Comparison of ENCODE assay signal across 8 cellular contexts in the genomic region with DNA sequence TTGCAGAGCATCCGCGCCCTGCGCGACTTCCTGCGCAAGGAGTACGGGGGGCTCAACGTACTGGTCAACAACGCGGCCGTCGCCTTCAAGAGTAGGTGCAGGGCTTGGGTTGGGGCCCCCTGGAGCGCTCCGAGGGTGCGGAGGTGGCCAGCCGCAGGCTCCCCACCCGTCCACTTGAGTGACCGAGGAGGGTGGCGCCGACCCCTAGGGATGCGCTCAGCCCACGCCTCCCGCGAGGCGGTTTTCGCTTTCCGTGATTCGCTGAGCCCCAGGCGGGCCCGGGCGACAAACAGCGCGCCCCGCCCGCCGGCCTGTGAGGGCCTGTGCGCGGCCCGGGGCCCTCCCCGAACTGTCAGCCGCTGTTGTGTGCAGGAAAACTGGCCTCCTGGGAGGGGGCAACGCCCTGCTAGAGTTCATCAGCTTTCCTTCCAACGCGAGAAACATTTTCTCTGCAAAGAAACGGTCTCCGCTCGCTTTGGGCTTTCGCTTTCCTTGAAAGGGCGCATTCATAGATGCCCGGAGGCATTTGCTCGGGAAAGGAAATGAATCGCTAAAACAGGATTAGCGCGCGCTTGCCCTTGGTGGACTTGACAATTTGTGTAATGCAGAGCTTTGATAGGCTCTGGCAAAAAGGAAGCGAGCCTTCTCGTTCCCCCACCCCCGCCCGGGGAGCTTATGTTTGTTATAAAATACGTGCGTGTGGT. TPM values are rescaled to one million over a fixed set of nuclear protein-coding genes. Genes with fewer than 3 reads are reported as not detected.
DNase-seq lines count a peak whose midpoint lies in the region; ATAC-seq and TF ChIP-seq lines count a peak whose summit lies in the region.

No MANE protein-coding gene starts in this region.

- H3K9ac ChIP-seq in HUES64 (ENCODE audit: low read depth, low read length) = peak overlapping the region; percentile 52

- no peaks in the 10 kb centered on the region for H3K9me3 Mint-ChIP-seq in activated naive CD4-positive, alpha-beta T cell treated with anti-CD3 and anti-CD28 coated beads for 36 hours
- H3K9me3 Mint-ChIP-seq in nephron = no peaks in the 10 kb centered on the region

- H3K27ac ChIP-seq in HUES64 (ENCODE audit: low read depth, low read length) = no peak overlapping the region
- H3K27ac ChIP-seq in RWPE2 (ENCODE audit: poor library complexity, severe bottlenecking) = peak overlapping the region; percentile 70
- peak overlapping the region; percentile 88 for H3K27ac ChIP-seq in foreskin keratinocyte
- peak overlapping the region; percentile 59 to 81 (median 61) for H3K27ac ChIP-seq in thyroid gland

- H3K4me3 ChIP-seq in HUES64 (ENCODE audit: low read length) (peak overlapping the region; percentile 60), RWPE2 (ENCODE audit: severe bottlenecking) (peak overlapping the region; percentile 41), thyroid gland (replicated peaks in 1 of 3) (peak overlapping the region; percentile 48 to 57 (median 57))

- no peak for TF ChIP-seq POLR2A in thyroid gland (IDR thresholded peaks at IDR 0.05)

- CTCF ChIA-PET in activated naive CD4-positive, alpha-beta T cell treated with anti-CD3 and anti-CD28 coated beads for 36 hours (lab: Charles Lee) = interaction anchor here (0.7 to 1.5 kb wide), 4 partner anchors 9 to 17 kb away, joined by 3 to 4 read pairs (median 3); no protein-coding TSS in a partner anchor

- H3K4me1 ChIP-seq in HUES64 (ENCODE audit: insufficient read depth, low read length) = peaks cover 16% of the 10 kb centered on the region
- peaks cover 7% of the 10 kb centered on the region for H3K4me1 ChIP-seq in RWPE2 (ENCODE audit: insufficient read depth, poor library complexity, severe bottlenecking)
- H3K4me1 ChIP-seq in foreskin keratinocyte = peaks cover 2% of the 10 kb centered on the region
- peaks cover 5 to 8% of the 10 kb centered on the region in 2 donors for H3K4me1 ChIP-seq in thyroid gland

- H3K36me3 ChIP-seq in HUES64 (ENCODE audit: insufficient read depth, low read length) (no peaks in the 10 kb centered on the region), RWPE2 (ENCODE audit: low read depth) (no peaks in the 10 kb centered on the region), thyroid gland (no peaks in the 10 kb centered on the region)

- DNase-seq in DMS153 treated with DMSO at 0.1 percent for 48 hours (lab: John Stamatoyannopoulos, UW; ENCODE audit: unreplicated experiment) (peak; percentile 44), RWPE2 (ENCODE audit: low spot score) (peak; percentile 73), foreskin keratinocyte (peak; percentile 71 to 80), thyroid gland (peak; percentile 48 to 54)
- peak; percentile 79 for DNase-seq in activated naive CD4-positive, alpha-beta T cell treated with anti-CD3 and anti-CD28 coated beads for 36 hours

- peaks cover 63% of the 10 kb centered on the region for H3K27me3 ChIP-seq in HUES64 (ENCODE audit: insufficient read depth, low read length)
- H3K27me3 ChIP-seq in RWPE2 (ENCODE audit: insufficient read depth, poor library complexity, severe bottlenecking) = no peaks in the 10 kb centered on the region
- H3K27me3 ChIP-seq in foreskin keratinocyte = no peaks in the 10 kb centered on the region
- no peaks in the 10 kb centered on the region for H3K27me3 ChIP-seq in thyroid gland

- ATAC-seq in RWPE2 (ENCODE audit: low read depth) (peak; percentile 67), foreskin keratinocyte (peak; percentile 67), GM18502 (IDR thresholded peaks at IDR 0.05; ENCODE audit: poor library complexity, unreplicated experiment) (no peak)

- H3K4me3 Mint-ChIP-seq in activated naive CD4-positive, alpha-beta T cell treated with anti-CD3 and anti-CD28 coated beads for 36 hours = peak overlapping the region; percentile 91
- H3K4me3 Mint-ChIP-seq in nephron = peak overlapping the region; percentile 78 to 92 (median 86)

- WGBS in HUES64 = under 1% methylated on average over 60 of the region's 60 CpGs
- 0 to 1% methylated on average over 21 to 41 of the region's 60 CpGs for WGBS in thyroid gland, 2 donors

- no peak for TF ChIP-seq CTCF in RWPE2 (IDR thresholded peaks at IDR 0.05; ENCODE audit: poor library complexity, severe bottlenecking)
- no peak for TF ChIP-seq CTCF in foreskin keratinocyte (conservative IDR thresholded peaks at IDR 0.05)
- TF ChIP-seq CTCF in nephron (IDR thresholded peaks at IDR 0.05; ENCODE audit: unreplicated experiment in 3 of 3) = no peak
- no peak for TF ChIP-seq CTCF in thyroid gland (IDR thresholded peaks at IDR 0.05)

- H3K36me3 Mint-ChIP-seq in activated naive CD4-positive, alpha-beta T cell treated with anti-CD3 and anti-CD28 coated beads for 36 hours (ENCODE audit: low read depth) = no peaks in the 10 kb centered on the region
- H3K36me3 Mint-ChIP-seq in nephron (ENCODE audit: low read depth) = no peaks in the 10 kb centered on the region

- intact Hi-C loops in activated naive CD4-positive, alpha-beta T cell treated with anti-CD3 and anti-CD28 coated beads for 36 hours (cut with micrococcal nuclease) = loop anchor here (1.0 to 2.0 kb wide), 2 partner anchors 21 to 75 kb away; a partner anchor contains a TSS
- intact Hi-C loops in thyroid gland (cut with DNase I) = no loop called here

- peaks cover 17% of the 10 kb centered on the region for H3K4me1 Mint-ChIP-seq in activated naive CD4-positive, alpha-beta T cell treated with anti-CD3 and anti-CD28 coated beads for 36 hours (ENCODE audit: low read depth)
- peaks cover 17% of the 10 kb centered on the region for H3K4me1 Mint-ChIP-seq in nephron

- H3K27me3 Mint-ChIP-seq in activated naive CD4-positive, alpha-beta T cell treated with anti-CD3 and anti-CD28 coated beads for 36 hours (ENCODE audit: low read depth) = no peaks in the 10 kb centered on the region
- peaks cover 75% of the 10 kb centered on the region for H3K27me3 Mint-ChIP-seq in nephron (ENCODE audit: low read depth)

- H3K9me3 ChIP-seq in HUES64 (ENCODE audit: insufficient read depth, low read depth, low read length) = no peaks in the 10 kb centered on the region
- H3K9me3 ChIP-seq in RWPE2 (ENCODE audit: severe bottlenecking) = no peaks in the 10 kb centered on the region
- no peaks in the 10 kb centered on the region for H3K9me3 ChIP-seq in thyroid gland

- H3K27ac Mint-ChIP-seq in activated naive CD4-positive, alpha-beta T cell treated with anti-CD3 and anti-CD28 coated beads for 36 hours = peak overlapping the region; percentile 79
- peak overlapping the region in 2 of 3 experiments; percentile 16 to 18 for H3K27ac Mint-ChIP-seq in nephron

RNA-seq across cellular contexts. Expression of a gene that starts 0.7 kb away (rescaled TPM):
- polyA plus RNA-seq in HUES64 (2013, experiment 1 of 2) = 3.2 TPM
- 4.2 TPM for polyA plus RNA-seq in HUES64 (2013, experiment 2 of 2)
- total RNA-seq in activated naive CD4-positive, alpha-beta T cell treated with anti-CD3 and anti-CD28 coated beads for 36 hours = 10 to 100 TPM; 13.3 to 13.7 TPM
- total RNA-seq in foreskin keratinocyte (6.2 and 7.9 TPM in 2 replicates), thyroid gland (10 to 100 TPM in 1 of 4 donors, 1 to 10 TPM in 3; 5.0 to 23.6 (median 6.5) TPM)
- 8.2 and 9.8 TPM in 2 replicates for polyA plus RNA-seq in foreskin keratinocyte

RNA-seq across cellular contexts. Expression of a gene that starts 21.1 kb away (rescaled TPM):
- polyA plus RNA-seq in HUES64 (2013, experiment 1 of 2) = 4.1 TPM
- 4.7 TPM for polyA plus RNA-seq in HUES64 (2013, experiment 2 of 2)
- 10 to 100 TPM; 16.4 to 19.6 TPM for total RNA-seq in activated naive CD4-positive, alpha-beta T cell treated with anti-CD3 and anti-CD28 coated beads for 36 hours
- total RNA-seq in foreskin keratinocyte (3.0 and 4.2 TPM in 2 replicates), thyroid gland (10 to 100 TPM; 15.9 to 28.1 (median 20.4) TPM)
- polyA plus RNA-seq in foreskin keratinocyte = 0.74 and 0.90 TPM in 2 replicates
